In the genomic region with DNA sequence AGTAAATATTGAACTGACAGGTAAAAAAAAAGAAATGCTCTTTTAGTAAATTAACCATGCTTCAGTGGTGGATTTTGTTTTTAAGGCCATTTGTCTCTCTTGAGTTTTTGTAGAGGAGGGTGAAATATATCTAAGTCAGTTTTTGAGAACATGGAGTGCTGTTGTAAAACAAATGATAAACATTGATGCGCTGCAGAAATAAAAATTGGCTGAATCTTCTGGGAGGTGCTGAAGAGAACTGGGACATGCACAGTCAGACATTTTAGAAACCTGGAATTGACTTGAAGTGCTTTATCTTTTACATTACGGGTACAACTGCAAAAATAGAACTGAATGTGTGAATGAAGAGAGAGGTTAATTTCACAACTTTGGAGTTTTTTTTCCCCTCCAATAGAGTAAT, we compare ENCODE assay signal across 20 cellular contexts.
DNase-seq lines count a peak whose midpoint lies in the region; ATAC-seq, FAIRE-seq and TF ChIP-seq lines count a peak whose summit lies in the region.
"Had no signal": no experiment of that assay in that cellular context is flagged by ENCODE, and none has a peak within 500 bp of the region (broad histone marks: within the 10 kb centered on the region; RNA-seq: fewer than 3 reads in every experiment).

No MANE protein-coding gene starts in this region.

- FAIRE-seq in GM12892 (lab: Jason Lieb, UNC), result no peak

- 17 to 24% methylated on average over 2 of the region's 2 CpGs for WGBS in gastroesophageal sphincter (ENCODE audit: low coverage in 1 of 2), 2 donors
- 67 to 83% methylated on average over 2 of the region's 2 CpGs for WGBS in sigmoid colon, 2 donors

- peak overlapping the region; percentile 58 to 86 for H3K4me3 Mint-ChIP-seq in CD14-positive monocyte
- H3K4me3 Mint-ChIP-seq: activated CD4-positive, alpha-beta memory T cell treated with anti-CD3 and anti-CD28 coated beads for 36 hours; endodermal cell; neural crest cell had no signal

- H3K4me1 ChIP-seq in gastroesophageal sphincter (peaks cover 2 to 68% (median 22%) of the 10 kb centered on the region in 3 donors), sigmoid colon (peaks cover 0 to 21% (median 17%) of the 10 kb centered on the region in 4 donors)
- H3K4me1 ChIP-seq: thyroid gland had no signal

- H3K9me3 Mint-ChIP-seq in CD14-positive monocyte, result no peaks in the 10 kb centered on the region
- H3K9me3 Mint-ChIP-seq: activated CD4-positive, alpha-beta memory T cell treated with anti-CD3 and anti-CD28 coated beads for 36 hours; brain; endodermal cell; neural crest cell had no signal

- DNase-seq in CD14-positive monocyte (ENCODE audit: low spot score) (no peak), sigmoid colon (no peak), left lobe of liver (ENCODE audit: low spot score) (no peak), GM12892 (ENCODE audit: insufficient read length) (no peak)
- DNase-seq: activated CD4-positive, alpha-beta memory T cell treated with anti-CD3 and anti-CD28 coated beads for 36 hours; activated CD4-positive, CD25-positive, alpha-beta regulatory T cell; activated effector memory CD4-positive, alpha-beta T cell treated with Interleukin-2 at 50 U/mL for 16 hours; endodermal cell; GM23248; NCI-H1105 treated with DMSO at 0.1 percent for 48 hours; NCI-H2081 treated with DMSO at 0.1 percent for 48 hours; NCI-H524; posterior cingulate gyrus; RPMI8226; thyroid gland had no signal

- no peaks in the 10 kb centered on the region for H3K27me3 ChIP-seq in gastroesophageal sphincter
- H3K27me3 ChIP-seq in sigmoid colon, result no peaks in the 10 kb centered on the region
- H3K27me3 ChIP-seq: thyroid gland had no signal

- H3K9me3 ChIP-seq in KOPT-K1 (ENCODE audit: insufficient read depth, low read length, poor library complexity, severe bottlenecking) (no peaks in the 10 kb centered on the region), gastroesophageal sphincter (no peaks in the 10 kb centered on the region), sigmoid colon (no peaks in the 10 kb centered on the region)
- H3K9me3 ChIP-seq: thyroid gland had no signal

- H3K4me3 ChIP-seq in gastroesophageal sphincter, result peak overlapping the region in 1 of 2 donors; percentile 15
- peak overlapping the region in 2 of 4 donors; percentile 16 to 17 for H3K4me3 ChIP-seq in sigmoid colon
- H3K4me3 ChIP-seq: GM23248, thyroid gland had no signal

- H3K36me3 Mint-ChIP-seq in CD14-positive monocyte, result peaks cover 0 to 12% of the 10 kb centered on the region in 2 donors
- H3K36me3 Mint-ChIP-seq: activated CD4-positive, alpha-beta memory T cell treated with anti-CD3 and anti-CD28 coated beads for 36 hours; brain had no signal

- TF ChIP-seq EP300 in gastroesophageal sphincter (IDR thresholded peaks at IDR 0.05) (no peak), sigmoid colon (IDR thresholded peaks at IDR 0.05) (peak in 2 of 4 donors; percentile 28 to 71)

- peak overlapping the region; percentile 73 for H3K27ac ChIP-seq in KOPT-K1 (ENCODE audit: low read depth, low read length, poor library complexity, severe bottlenecking)
- peak overlapping the region; percentile 63 to 91 (median 70) for H3K27ac ChIP-seq in gastroesophageal sphincter
- peak overlapping the region; percentile 39 to 66 (median 56) for H3K27ac ChIP-seq in sigmoid colon
- H3K27ac ChIP-seq: GM23248, thyroid gland had no signal

- H3K4me1 Mint-ChIP-seq in CD14-positive monocyte, result peaks cover 81% of the 10 kb centered on the region
- H3K4me1 Mint-ChIP-seq: endodermal cell, neural crest cell had no signal

- H3K27ac Mint-ChIP-seq in CD14-positive monocyte, result peak overlapping the region; percentile 3 to 85 (median 50)
- H3K27ac Mint-ChIP-seq: activated CD4-positive, alpha-beta memory T cell treated with anti-CD3 and anti-CD28 coated beads for 36 hours; brain; endodermal cell had no signal

- peaks cover 0 to 1% (median 0%) of the 10 kb centered on the region in 3 donors for H3K27me3 Mint-ChIP-seq in CD14-positive monocyte (ENCODE audit: low read depth in 3 of 3)

- H3K36me3 ChIP-seq in KOPT-K1 (ENCODE audit: insufficient read depth, low read length) (no peaks in the 10 kb centered on the region), gastroesophageal sphincter (no peaks in the 10 kb centered on the region), sigmoid colon (no peaks in the 10 kb centered on the region)
- H3K36me3 ChIP-seq: thyroid gland had no signal

- no peak for TF ChIP-seq POLR2A in gastroesophageal sphincter (IDR thresholded peaks at IDR 0.05)
- no peak for TF ChIP-seq POLR2A in sigmoid colon (IDR thresholded peaks at IDR 0.05)
- no peak for TF ChIP-seq POLR2A in GM12892 (IDR thresholded peaks at IDR 0.05; ENCODE audit: low read depth, low read length)

- TF ChIP-seq CTCF in CD14-positive monocyte (IDR thresholded peaks at IDR 0.05) (no peak), gastroesophageal sphincter (IDR thresholded peaks at IDR 0.05) (no peak), sigmoid colon (IDR thresholded peaks at IDR 0.05) (no peak)

- intact Hi-C loops in CD14-positive monocyte (cut with micrococcal nuclease), result loop anchor here in 1 of 2 donors (5.0 to 10.0 kb wide), 2 partner anchors 52 to 65 kb away; no protein-coding TSS in a partner anchor
- intact Hi-C loops in sigmoid colon (cut with DNase I), result no loop called here

- ATAC-seq in gastroesophageal sphincter, result no peak
- no peak for ATAC-seq in left lobe of liver
- no peak for ATAC-seq in GM21381 (IDR thresholded peaks at IDR 0.05; ENCODE audit: unreplicated experiment)
